Comparison of ENCODE assay signal across 8 cellular contexts in the genomic region with DNA sequence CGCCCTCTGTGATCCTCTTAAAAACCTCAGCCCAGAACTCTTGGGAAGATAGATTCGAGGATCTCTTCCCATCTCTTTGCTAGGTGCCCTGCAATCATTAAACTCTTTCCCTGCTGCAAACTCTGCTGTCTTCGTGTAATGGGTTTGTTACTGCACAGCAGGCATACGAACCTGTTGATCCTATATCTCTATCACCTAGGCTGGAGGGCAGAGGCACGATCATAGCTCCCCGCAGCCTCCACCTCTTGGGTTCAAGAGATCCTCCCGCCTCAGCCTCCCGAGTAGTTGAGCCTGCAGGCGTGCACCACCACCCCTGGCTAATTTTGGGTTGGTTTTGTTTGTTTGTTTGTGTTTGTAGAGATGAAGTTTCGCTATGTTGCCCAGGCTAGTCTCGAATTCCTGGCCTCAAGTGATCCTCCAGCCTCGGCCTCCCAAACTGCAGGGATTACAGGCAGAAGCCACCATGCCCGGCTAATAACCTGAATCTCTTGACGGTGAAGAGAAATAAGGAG. TPM values are rescaled to one million over a fixed set of nuclear protein-coding genes. Genes with fewer than 3 reads are reported as not detected.
DNase-seq lines count a peak whose midpoint lies in the region; ATAC-seq and TF ChIP-seq lines count a peak whose summit lies in the region.

No MANE protein-coding gene starts in this region.

- H3K27me3 ChIP-seq in KMS-11 (ENCODE audit: insufficient read depth, low read depth) (no peaks in the 10 kb centered on the region), colonic mucosa (no peaks in the 10 kb centered on the region)

- peak overlapping the region; percentile 90 to 97 (median 92) for H3K4me3 Mint-ChIP-seq in naive thymus-derived CD8-positive, alpha-beta T cell

- DNase-seq in AG09309 (ENCODE audit: low read depth) (no peak), colonic mucosa (no peak), DMS 273 treated with DMSO at 0.1 percent for 48 hours (lab: John Stamatoyannopoulos, UW) (no peak)
- no peak for DNase-seq in naive thymus-derived CD8-positive, alpha-beta T cell
- no peak for DNase-seq in activated CD4-positive, alpha-beta T cell treated with anti-CD3 and anti-CD28 coated beads, Interleukin-2, amount 50 U/mL, for 48 hours

- no peak for TF ChIP-seq CTCF in AG09309 (IDR thresholded peaks at IDR 0.05; ENCODE audit: control insufficient read depth, insufficient read depth, low read depth, low read length, missing control alignments)
- TF ChIP-seq CTCF in KMS-11 (conservative IDR thresholded peaks at IDR 0.05; ENCODE audit: low read depth, low read length), result no peak
- no peak for TF ChIP-seq CTCF in colonic mucosa (IDR thresholded peaks at IDR 0.05)

- intact Hi-C loops in colonic mucosa (cut with DNase I), result no loop called here

- H3K9me3 ChIP-seq in colonic mucosa, result no peaks in the 10 kb centered on the region

- peak overlapping the region; percentile 90 for H3K4me2 ChIP-seq in KMS-11

- H3K4me1 ChIP-seq in KMS-11 (ENCODE audit: low read depth, poor library complexity, severe bottlenecking), result no peaks in the 10 kb centered on the region
- H3K4me1 ChIP-seq in colonic mucosa, result no peaks in the 10 kb centered on the region

- H3K36me3 ChIP-seq in KMS-11 (ENCODE audit: insufficient read depth), result no peaks in the 10 kb centered on the region
- H3K36me3 ChIP-seq in colonic mucosa, result no peaks in the 10 kb centered on the region

- no peaks in the 10 kb centered on the region for H3K79me2 ChIP-seq in KMS-11 (ENCODE audit: insufficient read depth, low read depth)

- H3K36me3 Mint-ChIP-seq in naive thymus-derived CD8-positive, alpha-beta T cell, result peaks cover 0 to 14% (median 7%) of the 10 kb centered on the region in 3 donors

- H3K27ac ChIP-seq in KMS-11, result no peak overlapping the region
- peak overlapping the region; percentile 15 for H3K27ac ChIP-seq in colonic mucosa

- H3K27me3 Mint-ChIP-seq in naive thymus-derived CD8-positive, alpha-beta T cell, result no peaks in the 10 kb centered on the region

- peaks cover 9 to 32% (median 21%) of the 10 kb centered on the region in 4 donors for H3K4me1 Mint-ChIP-seq in naive thymus-derived CD8-positive, alpha-beta T cell

- ATAC-seq in naive thymus-derived CD8-positive, alpha-beta T cell, result no peak
- ATAC-seq in HG02973 (IDR thresholded peaks at IDR 0.05; ENCODE audit: unreplicated experiment) (no peak), HG03025 (IDR thresholded peaks at IDR 0.05; ENCODE audit: low FRiP score, unreplicated experiment) (no peak)

- H3K9ac ChIP-seq in KMS-11 (peak overlapping the region; percentile 32; the same call in 1 of the 2 replicates), colonic mucosa (ENCODE audit: low read depth in 2 of 2, low read length in 2 of 2) (peak overlapping the region; percentile 66 to 75)

- H3K9me3 Mint-ChIP-seq in naive thymus-derived CD8-positive, alpha-beta T cell, result no peaks in the 10 kb centered on the region

- H4K20me1 ChIP-seq in KMS-11 (ENCODE audit: insufficient read depth), result no peaks in the 10 kb centered on the region

- POLR2A ChIA-PET in naive thymus-derived CD8-positive, alpha-beta T cell (lab: Charles Lee), result interaction anchor here (0.6 to 2.4 kb wide), 7 partner anchors 8 to 106 kb away, joined by 3 to 10 read pairs (median 4); a partner anchor contains a TSS

- peak overlapping the region; percentile 94 for H2AFZ ChIP-seq in KMS-11 (ENCODE audit: low read depth)

- H3K4me3 ChIP-seq in AG09309 (ENCODE audit: control insufficient read depth, low read depth, low read length) (peak overlapping the region; percentile 75), KMS-11 (IDR thresholded peaks at IDR 0.05; ENCODE audit: insufficient read depth, low read depth, low read length) (peak overlapping the region; percentile 30), colonic mucosa (peak overlapping the region; percentile 60)

- peak overlapping the region in 9 of 10 donors; percentile 53 to 96 (median 90) for H3K27ac Mint-ChIP-seq in naive thymus-derived CD8-positive, alpha-beta T cell

RNA-seq across cellular contexts. Expression of a gene that starts 0.5 kb away (rescaled TPM):
- 1 to 10 TPM; 1.9 to 2.4 TPM for total RNA-seq in colonic mucosa
- 1 to 10 TPM; 2.4 to 4.1 TPM for total RNA-seq in naive thymus-derived CD8-positive, alpha-beta T cell
- 1 to 10 TPM; 1.0 to 1.4 (median 1.3) TPM for polyA plus RNA-seq in naive thymus-derived CD8-positive, alpha-beta T cell

RNA-seq across cellular contexts. Expression of a gene that starts 30.7 kb away (rescaled TPM):
- total RNA-seq in colonic mucosa, result under 1 TPM; 0.37 to 0.61 TPM
- total RNA-seq in naive thymus-derived CD8-positive, alpha-beta T cell, result not detected
- under 1 TPM in 1 of 3 donors, not detected in 2; 0.09 TPM for polyA plus RNA-seq in naive thymus-derived CD8-positive, alpha-beta T cell
